ENCODE assay signal across 13 cellular contexts in genomic region chr7:117085769-117086463, GRCh38.
DNase-seq lines count a peak whose midpoint lies in the region; ATAC-seq and TF ChIP-seq lines count a peak whose summit lies in the region.
"Had no signal": no experiment of that assay in that cellular context is flagged by ENCODE, and none has a peak within 500 bp of the region (broad histone marks: within the 10 kb centered on the region; RNA-seq: fewer than 3 reads in every experiment).

No MANE protein-coding gene starts in this region.

- H3K4me1 ChIP-seq in Peyer's patch: no peaks in the 10 kb centered on the region

- no peaks in the 10 kb centered on the region for H3K27me3 Mint-ChIP-seq in activated naive CD8-positive, alpha-beta T cell treated with anti-CD3 and anti-CD28 coated beads, Interleukin-2, amount 10 ng/mL, durations not matched to agents 7 days and 5 days
- no peaks in the 10 kb centered on the region for H3K27me3 Mint-ChIP-seq in activated naive CD8-positive, alpha-beta T cell treated with anti-CD3 and anti-CD28 coated beads for 36 hours

- no peaks in the 10 kb centered on the region for H3K9me3 ChIP-seq in Peyer's patch
- H3K9me3 ChIP-seq: mucosa of descending colon, psoas muscle had no signal

- no peak for DNase-seq in activated naive CD8-positive, alpha-beta T cell treated with anti-CD3 and anti-CD28 coated beads, Interleukin-2, amount 10 ng/mL, durations not matched to agents 7 days and 5 days
- DNase-seq in activated naive CD8-positive, alpha-beta T cell treated with anti-CD3 and anti-CD28 coated beads for 36 hours: no peak
- DNase-seq in NCI-H226 (peak; percentile 32), fibroblast of gingiva (ENCODE audit: low read depth) (peak; percentile 29), stromal cell of bone marrow (ENCODE audit: low read depth) (peak; percentile 21), Peyer's patch (no peak), SKM-1 treated with dmso at 0.1 percent for 144 hours (lab: John Stamatoyannopoulos, UW; ENCODE audit: unreplicated experiment) (no peak)
- DNase-seq: mucosa of descending colon, psoas muscle, T-helper 1 cell had no signal

- H3K27me3 ChIP-seq in Peyer's patch: no peaks in the 10 kb centered on the region

- peak; percentile 24 for ATAC-seq in activated naive CD8-positive, alpha-beta T cell treated with anti-CD3 and anti-CD28 coated beads, Interleukin-2, amount 10 ng/mL, durations not matched to agents 7 days and 5 days (ENCODE audit: low read depth)
- ATAC-seq in HG03439 (IDR thresholded peaks at IDR 0.05; ENCODE audit: unreplicated experiment): no peak
- ATAC-seq: HCT116, mucosa of descending colon had no signal

- H3K4me3 ChIP-seq in Peyer's patch: no peak overlapping the region
- H3K4me3 ChIP-seq: mucosa of descending colon, psoas muscle had no signal

- TF ChIP-seq POLR2A in Peyer's patch (IDR thresholded peaks at IDR 0.05): no peak

- no peak for TF ChIP-seq CTCF in Peyer's patch (IDR thresholded peaks at IDR 0.05)

- POLR2A ChIA-PET in activated naive CD8-positive, alpha-beta T cell treated with anti-CD3 and anti-CD28 coated beads, Interleukin-2, amount 10 ng/mL, durations not matched to agents 7 days and 5 days (lab: Charles Lee): interaction anchor here (1.0 kb wide), 2 partner anchors 38 to 63 kb away, joined by 3 read pairs; no protein-coding TSS in a partner anchor

- peaks cover 17% of the 10 kb centered on the region for H3K4me1 Mint-ChIP-seq in activated naive CD8-positive, alpha-beta T cell treated with anti-CD3 and anti-CD28 coated beads, Interleukin-2, amount 10 ng/mL, durations not matched to agents 7 days and 5 days
- peaks cover 26% of the 10 kb centered on the region for H3K4me1 Mint-ChIP-seq in activated naive CD8-positive, alpha-beta T cell treated with anti-CD3 and anti-CD28 coated beads for 36 hours

- no peak overlapping the region for H3K4me3 Mint-ChIP-seq in activated naive CD8-positive, alpha-beta T cell treated with anti-CD3 and anti-CD28 coated beads, Interleukin-2, amount 10 ng/mL, durations not matched to agents 7 days and 5 days
- no peak overlapping the region for H3K4me3 Mint-ChIP-seq in activated naive CD8-positive, alpha-beta T cell treated with anti-CD3 and anti-CD28 coated beads for 36 hours

- no peak overlapping the region for H3K27ac ChIP-seq in Peyer's patch
- H3K27ac ChIP-seq: KMS-11, psoas muscle had no signal

- no peaks in the 10 kb centered on the region for H3K36me3 Mint-ChIP-seq in activated naive CD8-positive, alpha-beta T cell treated with anti-CD3 and anti-CD28 coated beads, Interleukin-2, amount 10 ng/mL, durations not matched to agents 7 days and 5 days
- H3K36me3 Mint-ChIP-seq in activated naive CD8-positive, alpha-beta T cell treated with anti-CD3 and anti-CD28 coated beads for 36 hours: no peaks in the 10 kb centered on the region

- no peaks in the 10 kb centered on the region for H3K36me3 ChIP-seq in Peyer's patch

- H3K27ac Mint-ChIP-seq in activated naive CD8-positive, alpha-beta T cell treated with anti-CD3 and anti-CD28 coated beads, Interleukin-2, amount 10 ng/mL, durations not matched to agents 7 days and 5 days: no peak overlapping the region
- no peak overlapping the region for H3K27ac Mint-ChIP-seq in activated naive CD8-positive, alpha-beta T cell treated with anti-CD3 and anti-CD28 coated beads for 36 hours

- H3K9me3 Mint-ChIP-seq in activated naive CD8-positive, alpha-beta T cell treated with anti-CD3 and anti-CD28 coated beads, Interleukin-2, amount 10 ng/mL, durations not matched to agents 7 days and 5 days: no peaks in the 10 kb centered on the region
- no peaks in the 10 kb centered on the region for H3K9me3 Mint-ChIP-seq in activated naive CD8-positive, alpha-beta T cell treated with anti-CD3 and anti-CD28 coated beads for 36 hours

Comparison
In these comparisons a context has a peak if more than half of its experiments do, and no peak if none do; other contexts are left out.
1. DNase-seq: peak in NCI-H226 (single experiment), fibroblast of gingiva (single experiment) and stromal cell of bone marrow (single experiment); none in activated naive CD8-positive, alpha-beta T cell treated with anti-CD3 and anti-CD28 coated beads, Interleukin-2, amount 10 ng/mL, durations not matched to agents 7 days and 5 days (single experiment), activated naive CD8-positive, alpha-beta T cell treated with anti-CD3 and anti-CD28 coated beads for 36 hours (single experiment), Peyer's patch (0 of 3) and SKM-1 treated with dmso at 0.1 percent for 144 hours (single experiment).